Comparison of ENCODE assay signal across 1 cellular context in genomic region chr10:117965984-117966383, GRCh38.
TF ChIP-seq lines count a peak whose summit lies in the region.

No MANE protein-coding gene starts in this region.

TF ChIP-seq in GM23338, 12 proteins besides CTCF, POLR2A, EP300 and RAD21 (continued from another document):
- TF ChIP-seq ZNF462 (CRISPR knock-in tag; IDR thresholded peaks at IDR 0.05) = no peak
- no peak for TF ChIP-seq EZH2phosphoT487 (IDR thresholded peaks at IDR 0.05; ENCODE audit: unreplicated experiment)
- no peak for TF ChIP-seq ZNF331 (CRISPR knock-in tag; IDR thresholded peaks at IDR 0.05; ENCODE audit: low read depth)
